In the genomic region with DNA sequence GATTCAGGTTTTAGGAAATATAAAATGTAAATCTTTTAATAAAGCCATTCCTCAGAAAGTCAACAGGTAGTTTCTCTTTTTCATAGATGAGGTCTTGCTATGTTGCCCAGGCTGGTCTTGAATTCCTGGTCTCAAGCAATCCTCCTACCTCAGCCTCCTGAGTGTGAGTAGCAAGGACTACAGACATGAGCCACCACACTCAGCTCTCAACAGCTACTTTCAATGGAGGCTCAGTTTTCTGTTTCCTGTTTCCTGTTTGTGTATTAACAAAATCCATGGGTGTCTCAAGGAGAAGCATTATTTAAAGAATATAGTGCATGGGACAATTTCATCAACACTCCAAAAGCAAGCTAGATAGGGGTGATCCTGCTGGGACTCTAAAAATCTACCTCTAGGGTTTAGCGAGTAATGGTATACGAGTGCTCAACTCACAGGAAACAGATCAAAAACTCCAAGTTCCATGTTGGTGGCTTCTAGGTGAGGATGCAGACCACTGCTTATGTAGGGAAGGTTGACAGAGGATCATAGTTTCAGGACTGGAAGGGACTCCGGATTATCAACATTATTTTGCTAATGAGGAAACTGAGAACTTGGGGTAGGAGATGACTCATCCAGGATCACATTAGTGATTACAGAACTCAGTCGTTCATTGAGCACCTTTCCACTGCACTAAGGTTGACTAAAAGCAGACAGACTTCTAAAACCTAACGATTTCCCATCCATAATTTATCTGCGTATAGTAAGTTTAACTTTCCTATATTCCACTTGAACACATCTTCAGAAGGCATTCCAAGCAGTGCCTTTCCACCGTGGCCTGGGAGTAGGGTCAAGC, we compare ENCODE assay signal across 24 cellular contexts.
A peak's percentile ranks its signal among the peaks of the same experiment; 100 is the strongest.
DNase-seq lines count a peak whose midpoint lies in the region; ATAC-seq, FAIRE-seq and TF ChIP-seq lines count a peak whose summit lies in the region.
"Had no signal": no experiment of that assay in that cellular context is flagged by ENCODE, and none has a peak within 500 bp of the region (broad histone marks: within the 10 kb centered on the region; RNA-seq: fewer than 3 reads in every experiment).

No MANE protein-coding gene starts in this region.

- no peak overlapping the region for H3K27ac ChIP-seq in OCI-LY3 (ENCODE audit: low read length)
- H3K27ac ChIP-seq: BLaER1, lower lobe of right lung, neural progenitor cell, Peyer's patch, SJCRH30, upper lobe of right lung had no signal

- no peaks in the 10 kb centered on the region for H3K79me2 ChIP-seq in OCI-LY3 (ENCODE audit: low read length)

- peaks cover 10% of the 10 kb centered on the region for H3K36me3 Mint-ChIP-seq in activated T-cell treated with anti-CD3 and anti-CD28 coated beads, Interleukin-2, amount 50 U/mL, for 4 hours (ENCODE audit: insufficient read depth)

- peaks cover 31% of the 10 kb centered on the region for H3K4me1 Mint-ChIP-seq in activated T-cell treated with anti-CD3 and anti-CD28 coated beads, Interleukin-2, amount 50 U/mL, for 4 hours (ENCODE audit: low read depth)
- H3K4me1 Mint-ChIP-seq: neural progenitor cell had no signal

- peaks cover 26% of the 10 kb centered on the region for H3K4me1 ChIP-seq in OCI-LY3 (ENCODE audit: low read length)
- H3K4me1 ChIP-seq: BLaER1, neural progenitor cell, Peyer's patch, SJCRH30 had no signal

- H3K27me3 Mint-ChIP-seq in activated T-cell treated with anti-CD3 and anti-CD28 coated beads, Interleukin-2, amount 50 U/mL, for 4 hours (ENCODE audit: low read depth): no peaks in the 10 kb centered on the region
- H3K27me3 Mint-ChIP-seq: T-helper 17 cell had no signal

- no peak for DNase-seq in activated T-cell treated with anti-CD3 and anti-CD28 coated beads, Interleukin-2, amount 50 U/mL, for 4 hours
- DNase-seq in activated T-cell treated with anti-CD3 and anti-CD28 coated beads, Interleukin-2, amount 50 U/mL, for 48 hours: no peak
- peak; percentile 11 for DNase-seq in bronchial epithelial cell (ENCODE audit: low read depth)
- DNase-seq in NCI-H2107 (lab: John Stamatoyannopoulos, UW): no peak
- DNase-seq in NCI-H1930 (lab: John Stamatoyannopoulos, UW): no peak
- DNase-seq: ACHN; amniotic stem cell; cortex of kidney; kidney; lower lobe of right lung; Peyer's patch; sigmoid colon; SJCRH30; stimulated activated CD4-positive, alpha-beta T cell treated with anti-CD3 and anti-CD28 coated beads, Interleukin-15, amount 100 ng/mL, for 24 hours; stimulated activated CD8-positive, alpha-beta memory T cell treated with anti-CD3 and anti-CD28 coated beads, Interleukin-4, amount 100 ng/mL, for 48 hours; T-helper 17 cell; upper lobe of right lung had no signal

- 0 out of 2 replicates have a peak, but pooled peaks cover 4% of the 10 kb centered on the region for H3K9me3 ChIP-seq in OCI-LY3 (ENCODE audit: insufficient read depth, low read length)
- H3K9me3 ChIP-seq: lower lobe of right lung, Peyer's patch, sigmoid colon, SJCRH30, upper lobe of right lung had no signal

- peaks cover 5% of the 10 kb centered on the region for H3K9me3 Mint-ChIP-seq in activated T-cell treated with anti-CD3 and anti-CD28 coated beads, Interleukin-2, amount 50 U/mL, for 4 hours

- FAIRE-seq in bronchial epithelial cell (lab: Jason Lieb, UNC): no peak
- FAIRE-seq: D721Med, endometrium, kidney had no signal

- no peak overlapping the region for H3K9ac ChIP-seq in OCI-LY3 (ENCODE audit: low read length)
- H3K9ac ChIP-seq: BLaER1, neural progenitor cell had no signal

- H3K27me3 ChIP-seq in OCI-LY3 (ENCODE audit: low read depth, low read length) (no peaks in the 10 kb centered on the region), bronchial epithelial cell (ENCODE audit: control insufficient read depth, insufficient read depth, low read length) (peaks cover 1% of the 10 kb centered on the region)
- H3K27me3 ChIP-seq: BLaER1, neural progenitor cell, Peyer's patch, sigmoid colon, SJCRH30, upper lobe of right lung had no signal

- no peak for TF ChIP-seq CTCF in OCI-LY3 (IDR thresholded peaks at IDR 0.05; ENCODE audit: low read depth, low read length)
- no peak for TF ChIP-seq CTCF in bronchial epithelial cell (IDR thresholded peaks at IDR 0.05; ENCODE audit: insufficient read depth, low read length, severe bottlenecking)

- ATAC-seq in activated T-cell treated with anti-CD3 and anti-CD28 coated beads, Interleukin-2, amount 50 U/mL, for 4 hours: peak; percentile 37 to 65
- ATAC-seq in GM18511 (IDR thresholded peaks at IDR 0.05; ENCODE audit: unreplicated experiment) (peak; percentile 54), HG03039 (IDR thresholded peaks at IDR 0.05; ENCODE audit: unreplicated experiment) (no peak)
- ATAC-seq: lower lobe of right lung, T-helper 17 cell, upper lobe of right lung had no signal

- no peak overlapping the region for H2AFZ ChIP-seq in OCI-LY3 (ENCODE audit: low read depth, low read length)
- H2AFZ ChIP-seq: neural progenitor cell had no signal

- H3K4me3 ChIP-seq in OCI-LY3 (ENCODE audit: low read length): no peak overlapping the region
- H3K4me3 ChIP-seq in bronchial epithelial cell (ENCODE audit: low read depth, low read length): no peak overlapping the region
- H3K4me3 ChIP-seq: BLaER1, lower lobe of right lung, neural progenitor cell, Peyer's patch, sigmoid colon, SJCRH30, upper lobe of right lung had no signal

- H3K4me2 ChIP-seq in OCI-LY3 (ENCODE audit: low read length): peak overlapping the region; percentile 31
- H3K4me2 ChIP-seq: BLaER1, neural progenitor cell had no signal

- H3K4me3 Mint-ChIP-seq in activated T-cell treated with anti-CD3 and anti-CD28 coated beads, Interleukin-2, amount 50 U/mL, for 4 hours: no peak overlapping the region
- H3K4me3 Mint-ChIP-seq: neural progenitor cell, T-helper 17 cell had no signal

- H3K36me3 ChIP-seq in OCI-LY3 (replicated peaks; ENCODE audit: low read depth, low read length) (no peaks in the 10 kb centered on the region), bronchial epithelial cell (ENCODE audit: control insufficient read depth, insufficient read depth, low read length) (no peaks in the 10 kb centered on the region)
- H3K36me3 ChIP-seq: BLaER1, lower lobe of right lung, neural progenitor cell, Peyer's patch, sigmoid colon, upper lobe of right lung had no signal

- no peaks in the 10 kb centered on the region for H4K20me1 ChIP-seq in OCI-LY3 (ENCODE audit: insufficient read depth, low read length)
- H4K20me1 ChIP-seq: BLaER1 had no signal
